In the genomic region with DNA sequence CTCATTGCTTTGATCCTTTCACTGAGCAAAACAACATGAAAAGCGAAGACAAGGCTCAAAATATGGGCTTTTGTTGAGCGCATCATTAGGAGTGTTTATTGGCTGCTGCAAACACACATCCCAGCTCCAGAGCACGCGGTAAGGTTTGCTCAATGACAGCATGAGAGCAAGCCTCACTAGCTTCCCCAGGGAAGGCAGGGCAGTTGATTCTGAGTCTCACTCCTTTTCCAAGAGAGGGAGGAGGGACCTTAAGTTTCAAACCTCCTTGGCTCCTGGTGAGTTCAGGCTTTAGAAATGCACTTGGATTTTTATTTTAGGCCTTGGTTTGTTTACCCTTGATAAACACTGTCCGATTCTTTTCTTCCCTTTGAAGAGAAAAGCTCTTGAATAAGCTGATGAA, we compare ENCODE assay signal across 34 cellular contexts.
DNase-seq lines count a peak whose midpoint lies in the region; ATAC-seq, FAIRE-seq and TF ChIP-seq lines count a peak whose summit lies in the region.
"Had no signal": no experiment of that assay in that cellular context is flagged by ENCODE, and none has a peak within 500 bp of the region (broad histone marks: within the 10 kb centered on the region; RNA-seq: fewer than 3 reads in every experiment).

No MANE protein-coding gene starts in this region.

- peaks cover 2% of the 10 kb centered on the region for H3K27me3 ChIP-seq in astrocyte (ENCODE audit: insufficient read depth, low read length)
- H3K27me3 ChIP-seq: adrenal gland, esophagus squamous epithelium had no signal

- H3K36me3 Mint-ChIP-seq in astrocyte (ENCODE audit: low read depth, unreplicated experiment) = no peaks in the 10 kb centered on the region
- H3K36me3 Mint-ChIP-seq: brain; naive thymus-derived CD8-positive, alpha-beta T cell; stimulated activated naive B cell treated with anti-CD40 and anti-IgM and Interleukin-4, amounts not matched to agents 10 μg/mL and 1 μg/mL and 100 μg/mL, for 72 hours; type B pancreatic cell had no signal

- no peak overlapping the region for H3K27ac Mint-ChIP-seq in astrocyte (ENCODE audit: unreplicated experiment)
- H3K27ac Mint-ChIP-seq: activated CD8-positive, alpha-beta T cell treated with anti-CD3 and anti-CD28 coated beads for 36 hours; activated naive CD4-positive, alpha-beta T cell treated with anti-CD3 and anti-CD28 coated beads for 36 hours; brain; naive thymus-derived CD8-positive, alpha-beta T cell; stimulated activated naive B cell treated with anti-CD40 and anti-IgM and Interleukin-4, amounts not matched to agents 10 μg/mL and 1 μg/mL and 100 μg/mL, for 72 hours; type B pancreatic cell had no signal

- H3K9me3 Mint-ChIP-seq in astrocyte (ENCODE audit: unreplicated experiment) = no peaks in the 10 kb centered on the region
- H3K9me3 Mint-ChIP-seq: activated CD8-positive, alpha-beta T cell treated with anti-CD3 and anti-CD28 coated beads for 36 hours; activated naive CD4-positive, alpha-beta T cell treated with anti-CD3 and anti-CD28 coated beads for 36 hours; stimulated activated naive B cell treated with anti-CD40 and anti-IgM and Interleukin-4, amounts not matched to agents 10 μg/mL and 1 μg/mL and 100 μg/mL, for 72 hours; type B pancreatic cell had no signal

- intact Hi-C loops in sciatic nerve (cut with DNase I) = no loop called here

- TF ChIP-seq CTCF in astrocyte (IDR thresholded peaks at IDR 0.05; ENCODE audit: insufficient read depth, low read depth, low read length) = no peak

- ATAC-seq in sciatic nerve (peak; percentile 58), HG02870 (IDR thresholded peaks at IDR 0.05; ENCODE audit: unreplicated experiment) (no peak), GM19324 (IDR thresholded peaks at IDR 0.05; ENCODE audit: low FRiP score, unreplicated experiment) (no peak)
- ATAC-seq: activated CD8-positive, alpha-beta T cell treated with anti-CD3 and anti-CD28 coated beads for 36 hours; naive thymus-derived CD8-positive, alpha-beta T cell; stimulated activated naive B cell treated with anti-CD40 and anti-IgM and Interleukin-4, amounts not matched to agents 10 μg/mL and 1 μg/mL and 100 μg/mL, for 72 hours had no signal

- H3K79me2 ChIP-seq in astrocyte (ENCODE audit: insufficient read depth, low read length) = no peaks in the 10 kb centered on the region

- no peaks in the 10 kb centered on the region for H3K9me3 ChIP-seq in astrocyte (ENCODE audit: insufficient read depth, low read depth, low read length)
- H3K9me3 ChIP-seq: adrenal gland, Caco-2, esophagus squamous epithelium had no signal

- H3K27ac ChIP-seq in astrocyte (ENCODE audit: low read depth, low read length) = no peak overlapping the region
- H3K27ac ChIP-seq: adrenal gland, C4-2B, esophagus squamous epithelium, GM23248, PC-9, skin epidermis had no signal

- no peak overlapping the region for H3K9ac ChIP-seq in astrocyte (ENCODE audit: low read length)
- H3K9ac ChIP-seq: GM23248 had no signal

- DNase-seq in NCI-H1436 (lab: John Stamatoyannopoulos, UW) (peak; percentile 1), NCI-H1436 treated with DMSO at 0.1 percent for 48 hours (lab: John Stamatoyannopoulos, UW) (no peak), astrocyte (ENCODE audit: low read depth) (peak; percentile 2), left kidney (ENCODE audit: low read depth, low spot score) (peak; percentile 23), sciatic nerve (ENCODE audit: low spot score) (no peak), T1000 (lab: John Stamatoyannopoulos, UW) (no peak)
- DNase-seq: 8988T; activated CD8-positive, alpha-beta memory T cell treated with anti-CD3 and anti-CD28 coated beads, Interleukin-2, amount 50 U/mL, for 48 hours; activated CD8-positive, alpha-beta T cell treated with anti-CD3 and anti-CD28 coated beads for 36 hours; activated naive CD4-positive, alpha-beta T cell treated with anti-CD3 and anti-CD28 coated beads for 36 hours; adrenal gland; cerebellar nuclear complex; DMS79 treated with DMSO at 0.1 percent for 48 hours; esophagus squamous epithelium; GF-D8; GM23248; hippocampal formation; naive thymus-derived CD8-positive, alpha-beta T cell; NCI-H1092; NCI-H187; NCI-H524; occipital lobe; PC-9; SHP77; stimulated activated naive B cell treated with anti-CD40 and anti-IgM and Interleukin-4, amounts not matched to agents 10 μg/mL and 1 μg/mL and 100 μg/mL, for 72 hours; T-helper 2 cell had no signal

- H4K20me1 ChIP-seq in astrocyte (ENCODE audit: insufficient read depth, low read length) = no peaks in the 10 kb centered on the region

- H3K4me3 ChIP-seq in astrocyte (ENCODE audit: insufficient read depth, low read depth, low read length) = no peak overlapping the region
- H3K4me3 ChIP-seq: adrenal gland, esophagus squamous epithelium, GM23248, PC-9, skin epidermis had no signal

- no peak overlapping the region for H3K4me2 ChIP-seq in astrocyte (ENCODE audit: low read length)
- H3K4me2 ChIP-seq: PC-9 had no signal

- H3K36me3 ChIP-seq in astrocyte (ENCODE audit: insufficient read depth, low read length) = no peaks in the 10 kb centered on the region
- H3K36me3 ChIP-seq: adrenal gland, esophagus squamous epithelium had no signal

- H3K4me1 ChIP-seq in astrocyte (ENCODE audit: insufficient read depth, low read length) = no peaks in the 10 kb centered on the region
- H3K4me1 ChIP-seq: adrenal gland, esophagus squamous epithelium had no signal

- FAIRE-seq in astrocyte (lab: Jason Lieb, UNC) = no peak
- FAIRE-seq: frontal cortex had no signal

- H3K4me3 Mint-ChIP-seq in astrocyte (ENCODE audit: unreplicated experiment) = no peak overlapping the region
- H3K4me3 Mint-ChIP-seq: activated CD8-positive, alpha-beta T cell treated with anti-CD3 and anti-CD28 coated beads for 36 hours; activated naive CD4-positive, alpha-beta T cell treated with anti-CD3 and anti-CD28 coated beads for 36 hours; brain; naive thymus-derived CD8-positive, alpha-beta T cell; stimulated activated naive B cell treated with anti-CD40 and anti-IgM and Interleukin-4, amounts not matched to agents 10 μg/mL and 1 μg/mL and 100 μg/mL, for 72 hours; type B pancreatic cell had no signal

- H3K27me3 Mint-ChIP-seq in astrocyte (ENCODE audit: low read depth, unreplicated experiment) = peaks cover 25% of the 10 kb centered on the region

- no peak overlapping the region for H2AFZ ChIP-seq in astrocyte (ENCODE audit: low read depth, low read length)
- H2AFZ ChIP-seq: GM23248, PC-9 had no signal

- no peaks in the 10 kb centered on the region for H3K4me1 Mint-ChIP-seq in astrocyte (ENCODE audit: low read depth, unreplicated experiment)
- H3K4me1 Mint-ChIP-seq: naive thymus-derived CD8-positive, alpha-beta T cell; stimulated activated naive B cell treated with anti-CD40 and anti-IgM and Interleukin-4, amounts not matched to agents 10 μg/mL and 1 μg/mL and 100 μg/mL, for 72 hours had no signal

Comparison
In these comparisons a context has a peak if more than half of its experiments do, and no peak if none do; other contexts are left out.
1. DNase-seq: peak in NCI-H1436 (single experiment), astrocyte (single experiment) and left kidney (single experiment); none in NCI-H1436 treated with DMSO at 0.1 percent for 48 hours (single experiment), sciatic nerve (single experiment) and T1000 (single experiment).